20 cellular contexts compared by ENCODE assay signal in the genomic region with DNA sequence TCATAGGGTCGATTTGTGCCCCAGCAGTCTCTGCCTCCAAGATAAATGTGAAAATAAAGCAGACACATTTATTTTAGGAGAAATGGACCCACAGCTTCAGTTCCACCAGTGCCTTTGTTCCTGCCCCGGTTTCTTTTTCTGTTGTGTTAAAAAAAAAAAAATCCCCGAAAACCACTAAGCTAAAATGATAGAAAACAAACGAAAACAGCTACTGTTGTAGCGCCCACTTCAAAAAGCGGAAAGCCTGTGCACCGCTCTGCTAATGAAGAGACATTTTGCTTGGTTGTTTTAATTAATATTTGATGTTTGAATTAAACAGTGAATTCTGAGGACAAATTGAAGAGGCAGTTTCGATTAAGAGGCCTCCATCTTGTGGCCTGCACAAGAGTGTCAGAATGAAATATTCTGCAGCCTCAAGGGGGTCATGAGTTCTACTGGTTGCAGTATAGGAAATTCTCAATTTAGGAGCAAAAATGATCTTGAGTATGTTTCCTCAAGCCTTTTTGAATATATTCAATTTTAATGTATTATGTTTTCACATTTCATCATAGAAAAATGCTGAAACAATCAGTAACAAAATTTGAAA.
DNase-seq lines count a peak whose midpoint lies in the region; ATAC-seq and TF ChIP-seq lines count a peak whose summit lies in the region.
"Had no signal": no experiment of that assay in that cellular context is flagged by ENCODE, and none has a peak within 500 bp of the region (broad histone marks: within the 10 kb centered on the region; RNA-seq: fewer than 3 reads in every experiment).

No MANE protein-coding gene starts in this region.

- TF ChIP-seq CTCF in esophagus squamous epithelium (IDR thresholded peaks at IDR 0.05): no peak

- peak; percentile 22 for DNase-seq in activated naive CD4-positive, alpha-beta T cell treated with anti-CD3 and anti-CD28 coated beads for 36 hours
- no peak for DNase-seq in activated naive CD4-positive, alpha-beta T cell (lab: John Stamatoyannopoulos, UW)
- DNase-seq in SK-MEL-5 (ENCODE audit: low read depth, low spot score) (peak; percentile 41), esophagus squamous epithelium (lab: John Stamatoyannopoulos, UW) (no peak), DMS53 treated with DMSO at 0.1 percent for 48 hours (lab: John Stamatoyannopoulos, UW; ENCODE audit: unreplicated experiment) (no peak)
- no peak for DNase-seq in activated naive CD8-positive, alpha-beta T cell treated with anti-CD3 and anti-CD28 coated beads, Interleukin-2, amount 10 ng/mL, durations not matched to agents 7 days and 5 days
- no peak for DNase-seq in stimulated activated naive CD8-positive, alpha-beta T cell treated with anti-CD3 and anti-CD28 coated beads, Interleukin-15, amount 100 ng/mL, for 72 hours
- DNase-seq: DMS79 treated with DMSO at 0.1 percent for 48 hours; HFFc6; NCI-H1930; NCI-H226; PC-9; small intestine; stimulated activated CD4-positive, alpha-beta T cell treated with anti-CD3 and anti-CD28 coated beads, Interleukin-4, amount 100 ng/mL, for 1 hour; substantia nigra; T1000 had no signal

- peak overlapping the region; percentile 63 for H3K27ac Mint-ChIP-seq in activated naive CD4-positive, alpha-beta T cell treated with anti-CD3 and anti-CD28 coated beads for 36 hours
- peak overlapping the region; percentile 94 for H3K27ac Mint-ChIP-seq in activated naive CD8-positive, alpha-beta T cell treated with anti-CD3 and anti-CD28 coated beads, Interleukin-2, amount 10 ng/mL, durations not matched to agents 7 days and 5 days
- H3K27ac Mint-ChIP-seq in stimulated activated naive CD8-positive, alpha-beta T cell treated with anti-CD3 and anti-CD28 coated beads, Interleukin-15, amount 100 ng/mL, for 72 hours: peak overlapping the region; percentile 97 to 98

- peak; percentile 88 for ATAC-seq in activated naive CD8-positive, alpha-beta T cell treated with anti-CD3 and anti-CD28 coated beads, Interleukin-2, amount 10 ng/mL, durations not matched to agents 7 days and 5 days (ENCODE audit: low read depth)
- ATAC-seq in stimulated activated naive CD8-positive, alpha-beta T cell treated with anti-CD3 and anti-CD28 coated beads, Interleukin-15, amount 100 ng/mL, for 72 hours: peak; percentile 62
- no peak for ATAC-seq in GM18861 (IDR thresholded peaks at IDR 0.05; ENCODE audit: unreplicated experiment)
- ATAC-seq: K562 had no signal

- peak overlapping the region; percentile 35 for H3K4me3 Mint-ChIP-seq in activated naive CD4-positive, alpha-beta T cell treated with anti-CD3 and anti-CD28 coated beads for 36 hours
- H3K4me3 Mint-ChIP-seq in activated naive CD8-positive, alpha-beta T cell treated with anti-CD3 and anti-CD28 coated beads, Interleukin-2, amount 10 ng/mL, durations not matched to agents 7 days and 5 days: peak overlapping the region; percentile 74
- H3K4me3 Mint-ChIP-seq in stimulated activated naive CD8-positive, alpha-beta T cell treated with anti-CD3 and anti-CD28 coated beads, Interleukin-15, amount 100 ng/mL, for 72 hours: peak overlapping the region; percentile 73 to 80

- intact Hi-C loops in activated naive CD4-positive, alpha-beta T cell treated with anti-CD3 and anti-CD28 coated beads for 36 hours (cut with micrococcal nuclease): no loop called here
- intact Hi-C loops in esophagus squamous epithelium (cut with DNase I): no loop called here

- peaks cover 11% of the 10 kb centered on the region for H3K36me3 Mint-ChIP-seq in activated naive CD4-positive, alpha-beta T cell treated with anti-CD3 and anti-CD28 coated beads for 36 hours (ENCODE audit: low read depth)
- H3K36me3 Mint-ChIP-seq in activated naive CD8-positive, alpha-beta T cell treated with anti-CD3 and anti-CD28 coated beads, Interleukin-2, amount 10 ng/mL, durations not matched to agents 7 days and 5 days: peaks cover 21% of the 10 kb centered on the region

- no peaks in the 10 kb centered on the region for H3K4me1 ChIP-seq in esophagus squamous epithelium

- CTCF ChIA-PET in activated naive CD4-positive, alpha-beta T cell treated with anti-CD3 and anti-CD28 coated beads for 36 hours (lab: Charles Lee): no interaction called here

- no peak for TF ChIP-seq POLR2A in esophagus squamous epithelium (IDR thresholded peaks at IDR 0.05)

- peaks cover 24% of the 10 kb centered on the region for H3K4me1 Mint-ChIP-seq in activated naive CD4-positive, alpha-beta T cell treated with anti-CD3 and anti-CD28 coated beads for 36 hours (ENCODE audit: low read depth)
- H3K4me1 Mint-ChIP-seq in activated naive CD8-positive, alpha-beta T cell treated with anti-CD3 and anti-CD28 coated beads, Interleukin-2, amount 10 ng/mL, durations not matched to agents 7 days and 5 days: peaks cover 41% of the 10 kb centered on the region
- peaks cover 45% of the 10 kb centered on the region for H3K4me1 Mint-ChIP-seq in stimulated activated naive CD8-positive, alpha-beta T cell treated with anti-CD3 and anti-CD28 coated beads, Interleukin-15, amount 100 ng/mL, for 72 hours

- H3K4me3 ChIP-seq in esophagus squamous epithelium: no peak overlapping the region
- H3K4me3 ChIP-seq: esophagus muscularis mucosa, K562, PC-9, SJCRH30 had no signal

- H3K9me3 Mint-ChIP-seq in activated naive CD4-positive, alpha-beta T cell treated with anti-CD3 and anti-CD28 coated beads for 36 hours: no peaks in the 10 kb centered on the region
- no peaks in the 10 kb centered on the region for H3K9me3 Mint-ChIP-seq in activated naive CD8-positive, alpha-beta T cell treated with anti-CD3 and anti-CD28 coated beads, Interleukin-2, amount 10 ng/mL, durations not matched to agents 7 days and 5 days
- H3K9me3 Mint-ChIP-seq in stimulated activated naive CD8-positive, alpha-beta T cell treated with anti-CD3 and anti-CD28 coated beads, Interleukin-15, amount 100 ng/mL, for 72 hours: no peaks in the 10 kb centered on the region
- H3K9me3 Mint-ChIP-seq: HFFc6 had no signal

- H3K27me3 Mint-ChIP-seq in activated naive CD4-positive, alpha-beta T cell treated with anti-CD3 and anti-CD28 coated beads for 36 hours (ENCODE audit: low read depth): no peaks in the 10 kb centered on the region
- H3K27me3 Mint-ChIP-seq in activated naive CD8-positive, alpha-beta T cell treated with anti-CD3 and anti-CD28 coated beads, Interleukin-2, amount 10 ng/mL, durations not matched to agents 7 days and 5 days: no peaks in the 10 kb centered on the region
- H3K27me3 Mint-ChIP-seq in stimulated activated naive CD8-positive, alpha-beta T cell treated with anti-CD3 and anti-CD28 coated beads, Interleukin-15, amount 100 ng/mL, for 72 hours: no peaks in the 10 kb centered on the region

- 69 to 79% methylated on average over 8 of the region's 8 CpGs for WGBS in esophagus squamous epithelium, 2 donors

- H3K36me3 ChIP-seq in esophagus squamous epithelium: peaks cover 0 to 15% (median 0%) of the 10 kb centered on the region in 3 donors
- H3K36me3 ChIP-seq: SJCRH30 had no signal

- POLR2A ChIA-PET in activated naive CD8-positive, alpha-beta T cell treated with anti-CD3 and anti-CD28 coated beads, Interleukin-2, amount 10 ng/mL, durations not matched to agents 7 days and 5 days (lab: Charles Lee): interaction anchor here (0.7 to 1.3 kb wide), 5 partner anchors 8 to 116 kb away, joined by 3 to 5 read pairs (median 3); no protein-coding TSS in a partner anchor

- H3K27ac ChIP-seq in esophagus squamous epithelium: no peak overlapping the region
- H3K27ac ChIP-seq: esophagus muscularis mucosa, PC-9, SJCRH30 had no signal

- in situ Hi-C loops in SK-MEL-5 (cut with HindIII; ENCODE audit: low pct_unique_long_range_greater_than_20kb, low sequenced_read_pairs): no loop called here

- no peaks in the 10 kb centered on the region for H3K27me3 ChIP-seq in esophagus squamous epithelium
- H3K27me3 ChIP-seq: esophagus muscularis mucosa, SJCRH30 had no signal

- H3K9me3 ChIP-seq in esophagus squamous epithelium: no peaks in the 10 kb centered on the region
- H3K9me3 ChIP-seq: esophagus muscularis mucosa, SJCRH30 had no signal

Comparison
In these comparisons a context has a peak if more than half of its experiments do, and no peak if none do; other contexts are left out.
1. DNase-seq: peak in activated naive CD4-positive, alpha-beta T cell treated with anti-CD3 and anti-CD28 coated beads for 36 hours (single experiment) and SK-MEL-5 (single experiment); none in activated naive CD4-positive, alpha-beta T cell (0 of 4), activated naive CD8-positive, alpha-beta T cell treated with anti-CD3 and anti-CD28 coated beads, Interleukin-2, amount 10 ng/mL, durations not matched to agents 7 days and 5 days (single experiment), stimulated activated naive CD8-positive, alpha-beta T cell treated with anti-CD3 and anti-CD28 coated beads, Interleukin-15, amount 100 ng/mL, for 72 hours (0 of 2), esophagus squamous epithelium (single experiment) and DMS53 treated with DMSO at 0.1 percent for 48 hours (single experiment).
2. Peak in every context shown above with its lines, with median percentiles within 50 percentile points of each other: H3K27ac Mint-ChIP-seq and H3K4me3 Mint-ChIP-seq.